Comparison of ENCODE assay signal across 37 cellular contexts in genomic region chr1:60992165-60992564, GRCh38.
"Had no signal": no experiment of that assay in that cellular context is flagged by ENCODE, and none has a peak within 500 bp of the region (broad histone marks: within the 10 kb centered on the region; RNA-seq: fewer than 3 reads in every experiment).

No MANE protein-coding gene starts in this region.

- H3K4me1 Mint-ChIP-seq: activated B cell treated with CpG ODN at 0.5 μM for 24 hours; activated CD4-positive, alpha-beta memory T cell treated with anti-CD3 and anti-CD28 coated beads, Interleukin-2, amount 10 ng/mL, durations not matched to agents 7 days and 5 days; activated naive CD4-positive, alpha-beta T cell treated with anti-CD3 and anti-CD28 coated beads, Interleukin-2, amount 50 U/mL, for 24 hours; activated naive CD8-positive, alpha-beta T cell treated with anti-CD3 and anti-CD28 coated beads, Interleukin-2, amount 10 ng/mL, durations not matched to agents 7 days and 5 days; activated T-helper 17 cell treated with anti-CD3 and anti-CD28 coated beads, Interleukin-2, amount 50 U/mL, for 72 hours had no signal

- H3K27me3 Mint-ChIP-seq: activated naive CD4-positive, alpha-beta T cell treated with anti-CD3 and anti-CD28 coated beads, Interleukin-2, amount 50 U/mL, for 24 hours had no signal

- H3K27me3 ChIP-seq: brain microvascular endothelial cell, Peyer's patch had no signal

- H3K4me3 ChIP-seq: Peyer's patch had no signal

- H3K27ac Mint-ChIP-seq: activated B cell treated with CpG ODN at 0.5 μM for 24 hours; activated CD4-positive, alpha-beta memory T cell treated with anti-CD3 and anti-CD28 coated beads, Interleukin-2, amount 10 ng/mL, durations not matched to agents 7 days and 5 days; activated CD8-positive, alpha-beta memory T cell treated with anti-CD3 and anti-CD28 coated beads, Interleukin-2, amount 10 ng/mL, durations not matched to agents 7 days and 5 days; activated naive CD4-positive, alpha-beta T cell treated with anti-CD3 and anti-CD28 coated beads, Interleukin-2, amount 50 U/mL, for 24 hours; activated naive CD8-positive, alpha-beta T cell treated with anti-CD3 and anti-CD28 coated beads, Interleukin-2, amount 10 ng/mL, durations not matched to agents 7 days and 5 days; activated T-cell treated with anti-CD3 and anti-CD28 coated beads, Interleukin-2, amount 50 U/mL, for 72 hours; activated T-helper 17 cell treated with anti-CD3 and anti-CD28 coated beads, Interleukin-2, amount 50 U/mL, for 72 hours had no signal

- H3K4me3 Mint-ChIP-seq: activated B cell treated with CpG ODN at 0.5 μM for 24 hours; activated CD4-positive, alpha-beta memory T cell treated with anti-CD3 and anti-CD28 coated beads, Interleukin-2, amount 10 ng/mL, durations not matched to agents 7 days and 5 days; activated CD8-positive, alpha-beta memory T cell treated with anti-CD3 and anti-CD28 coated beads, Interleukin-2, amount 10 ng/mL, durations not matched to agents 7 days and 5 days; activated naive CD4-positive, alpha-beta T cell treated with anti-CD3 and anti-CD28 coated beads, Interleukin-2, amount 50 U/mL, for 24 hours; activated naive CD8-positive, alpha-beta T cell treated with anti-CD3 and anti-CD28 coated beads, Interleukin-2, amount 10 ng/mL, durations not matched to agents 7 days and 5 days; activated T-cell treated with anti-CD3 and anti-CD28 coated beads, Interleukin-2, amount 50 U/mL, for 72 hours; activated T-helper 17 cell treated with anti-CD3 and anti-CD28 coated beads, Interleukin-2, amount 50 U/mL, for 72 hours had no signal

- H3K36me3 Mint-ChIP-seq: activated CD8-positive, alpha-beta memory T cell treated with anti-CD3 and anti-CD28 coated beads, Interleukin-2, amount 10 ng/mL, durations not matched to agents 7 days and 5 days; activated naive CD4-positive, alpha-beta T cell treated with anti-CD3 and anti-CD28 coated beads, Interleukin-2, amount 50 U/mL, for 24 hours; activated naive CD8-positive, alpha-beta T cell treated with anti-CD3 and anti-CD28 coated beads, Interleukin-2, amount 10 ng/mL, durations not matched to agents 7 days and 5 days had no signal

- H3K4me1 ChIP-seq: Peyer's patch had no signal

- H3K27ac ChIP-seq: brain microvascular endothelial cell, Peyer's patch, VCaP had no signal

- DNase-seq: activated B cell treated with CpG ODN at 0.5 μM for 24 hours; activated CD4-positive, alpha-beta memory T cell treated with anti-CD3 and anti-CD28 coated beads, Interleukin-2, amount 10 ng/mL, durations not matched to agents 7 days and 5 days; activated CD4-positive, alpha-beta T cell treated with anti-CD3 and anti-CD28 coated beads for 4 hours; activated CD4-positive, CD25-positive, alpha-beta regulatory T cell treated with anti-CD3 and anti-CD28 coated beads, Interleukin-2, amount 50 U/mL, for 72 hours; activated CD8-positive, alpha-beta memory T cell treated with anti-CD3 and anti-CD28 coated beads for 24 hours; activated CD8-positive, alpha-beta memory T cell treated with anti-CD3 and anti-CD28 coated beads, Interleukin-2, amount 10 ng/mL, durations not matched to agents 7 days and 5 days; activated CD8-positive, alpha-beta memory T cell treated with anti-CD3 and anti-CD28 coated beads, Interleukin-2, amount 50 U/mL, for 48 hours; activated gamma-delta T cell; activated naive CD4-positive, alpha-beta T cell treated with Interleukin-2 at 50 U/mL for 16 hours; activated naive CD8-positive, alpha-beta T cell treated with anti-CD3 and anti-CD28 coated beads, Interleukin-2, amount 10 ng/mL, durations not matched to agents 7 days and 5 days; activated T-cell treated with anti-CD3 and anti-CD28 coated beads, Interleukin-2, amount 50 U/mL, for 1 hour; activated T-cell treated with anti-CD3 and anti-CD28 coated beads, Interleukin-2, amount 50 U/mL, for 72 hours; amygdala; brain microvascular endothelial cell; KG1; MM.1S; MV-4-11; NCI-H1092; NCI-H1436 treated with DMSO at 0.1 percent for 48 hours; NCI-H187; NCI-H2029 treated with DMSO at 0.1 percent for 48 hours; NCI-H2107; NCI-H2171; NCI-H510A; NCI-H526; NCI-H748 treated with DMSO at 0.1 percent for 48 hours; NK-92 treated with Interleukin-12 subunit alpha and Interleukin-12 subunit beta, amount 100 ng/mL, for 24 hours; PC-3; Peyer's patch; RPMI8226; SW 1271; T-helper 1 cell; T-helper 2 cell; T-helper 9 cell had no signal

- H3K36me3 ChIP-seq: brain microvascular endothelial cell, Peyer's patch had no signal

- H3K9me3 ChIP-seq: Peyer's patch had no signal

- ATAC-seq: activated CD8-positive, alpha-beta memory T cell treated with anti-CD3 and anti-CD28 coated beads, Interleukin-2, amount 10 ng/mL, durations not matched to agents 7 days and 5 days; activated T-cell treated with anti-CD3 and anti-CD28 coated beads, Interleukin-2, amount 50 U/mL, for 72 hours; activated T-helper 17 cell treated with anti-CD3 and anti-CD28 coated beads, Interleukin-2, amount 50 U/mL, for 72 hours; PC-3 had no signal

- H3K9me3 Mint-ChIP-seq: activated B cell treated with CpG ODN at 0.5 μM for 24 hours; activated CD4-positive, alpha-beta memory T cell treated with anti-CD3 and anti-CD28 coated beads, Interleukin-2, amount 10 ng/mL, durations not matched to agents 7 days and 5 days; activated naive CD4-positive, alpha-beta T cell treated with anti-CD3 and anti-CD28 coated beads, Interleukin-2, amount 50 U/mL, for 24 hours; activated naive CD8-positive, alpha-beta T cell treated with anti-CD3 and anti-CD28 coated beads, Interleukin-2, amount 10 ng/mL, durations not matched to agents 7 days and 5 days; activated T-cell treated with anti-CD3 and anti-CD28 coated beads, Interleukin-2, amount 50 U/mL, for 72 hours; activated T-helper 17 cell treated with anti-CD3 and anti-CD28 coated beads, Interleukin-2, amount 50 U/mL, for 72 hours had no signal
